In the genomic region with DNA sequence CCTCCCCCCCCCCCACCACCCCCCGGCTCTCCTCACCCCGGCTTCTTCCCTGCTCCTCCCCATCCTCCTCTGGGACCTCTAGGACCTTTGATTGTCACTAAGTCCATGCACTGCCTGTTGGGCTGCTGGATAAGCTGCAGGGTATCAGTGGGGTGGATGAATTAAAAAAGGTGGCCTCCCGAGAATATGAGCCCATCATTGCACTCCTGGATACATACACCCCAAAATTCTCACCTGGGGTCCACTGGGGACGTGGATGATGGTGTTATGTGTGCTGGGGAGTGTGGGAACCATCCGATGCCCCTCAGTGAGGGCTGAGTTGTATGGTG, we compare ENCODE assay signal across 16 cellular contexts.
A peak's percentile ranks its signal among the peaks of the same experiment; 100 is the strongest.
DNase-seq lines count a peak whose midpoint lies in the region; ATAC-seq and TF ChIP-seq lines count a peak whose summit lies in the region.
"Had no signal": no experiment of that assay in that cellular context is flagged by ENCODE, and none has a peak within 500 bp of the region (broad histone marks: within the 10 kb centered on the region; RNA-seq: fewer than 3 reads in every experiment).

No MANE protein-coding gene starts in this region.

- peak overlapping the region; percentile 81 to 85 for H3K4me3 Mint-ChIP-seq in activated T-cell treated with anti-CD3 and anti-CD28 coated beads, Interleukin-2, amount 50 U/mL, for 72 hours
- H3K4me3 Mint-ChIP-seq in activated naive CD8-positive, alpha-beta T cell treated with anti-CD3 and anti-CD28 coated beads, Interleukin-2, amount 50 U/mL, for 24 hours, result peak overlapping the region; percentile 10

- H3K9me3 ChIP-seq in spleen, result no peaks in the 10 kb centered on the region
- H3K9me3 ChIP-seq: stomach had no signal

- intact Hi-C loops in spleen (cut with DNase I; ENCODE audit: low total_unique reads), result loop anchor here (2.0 kb wide), 1 partner anchor 167 kb away; no protein-coding TSS in a partner anchor

- no peaks in the 10 kb centered on the region for H3K9me3 Mint-ChIP-seq in activated T-cell treated with anti-CD3 and anti-CD28 coated beads, Interleukin-2, amount 50 U/mL, for 72 hours
- no peaks in the 10 kb centered on the region for H3K9me3 Mint-ChIP-seq in activated naive CD8-positive, alpha-beta T cell treated with anti-CD3 and anti-CD28 coated beads, Interleukin-2, amount 50 U/mL, for 24 hours

- H3K27me3 ChIP-seq in spleen (replicated peaks in 1 of 7), result peaks cover 0 to 17% (median 0%) of the 10 kb centered on the region in 7 donors

- peaks cover 39 to 99% (median 76%) of the 10 kb centered on the region in 6 donors for H3K4me1 ChIP-seq in spleen

- 41 to 58% (median 46%) methylated on average over 4 to 5 of the region's 5 CpGs for WGBS in spleen, 5 donors

- no peak for DNase-seq in activated T-cell treated with anti-CD3 and anti-CD28 coated beads, Interleukin-2, amount 50 U/mL, for 72 hours
- DNase-seq in activated T-cell treated with anti-CD3 and anti-CD28 coated beads for 4 hours, result no peak
- DNase-seq in HPDE6-E6E7 (ENCODE audit: extremely low spot score), result peak; percentile 32
- no peak for DNase-seq in activated naive CD8-positive, alpha-beta T cell treated with anti-CD3 and anti-CD28 coated beads, Interleukin-2, amount 50 U/mL, for 24 hours
- DNase-seq in spleen, result no peak
- DNase-seq in mucosa of gallbladder (ENCODE audit: low spot score), result no peak
- DNase-seq in NCI-H446 (lab: John Stamatoyannopoulos, UW), result no peak
- DNase-seq: activated effector memory CD4-positive, alpha-beta T cell treated with Interleukin-2 at 50 U/mL for 16 hours; COR-L47; NCI-H2029; NCI-H524 treated with DMSO at 0.1 percent for 48 hours; PC-9; stomach had no signal

- peaks cover 8% of the 10 kb centered on the region for H3K27me3 Mint-ChIP-seq in activated T-cell treated with anti-CD3 and anti-CD28 coated beads, Interleukin-2, amount 50 U/mL, for 72 hours (ENCODE audit: low read depth)
- H3K27me3 Mint-ChIP-seq in activated naive CD8-positive, alpha-beta T cell treated with anti-CD3 and anti-CD28 coated beads, Interleukin-2, amount 50 U/mL, for 24 hours, result peaks cover 2% of the 10 kb centered on the region

- no peak overlapping the region for H3K4me3 ChIP-seq in spleen
- H3K4me3 ChIP-seq: PC-9 had no signal

- TF ChIP-seq CTCF in spleen (IDR thresholded peaks at IDR 0.05 in 8 of 11, conservative IDR thresholded peaks at IDR 0.05 in 3 of 11), result peak in 6 of 11 experiments; percentile 11 to 50 (median 42)

- no peak for ATAC-seq in activated T-cell treated with anti-CD3 and anti-CD28 coated beads, Interleukin-2, amount 50 U/mL, for 72 hours (replicated peaks in 1 of 2)
- no peak for ATAC-seq in activated naive CD8-positive, alpha-beta T cell treated with anti-CD3 and anti-CD28 coated beads, Interleukin-2, amount 50 U/mL, for 24 hours
- ATAC-seq in GM18505 (IDR thresholded peaks at IDR 0.05; ENCODE audit: unreplicated experiment), result no peak

- H3K36me3 Mint-ChIP-seq in activated T-cell treated with anti-CD3 and anti-CD28 coated beads, Interleukin-2, amount 50 U/mL, for 72 hours (ENCODE audit: insufficient read depth in 2 of 2), result no peaks in the 10 kb centered on the region
- no peaks in the 10 kb centered on the region for H3K36me3 Mint-ChIP-seq in activated naive CD8-positive, alpha-beta T cell treated with anti-CD3 and anti-CD28 coated beads, Interleukin-2, amount 50 U/mL, for 24 hours (ENCODE audit: low read depth)

- peak overlapping the region in 2 of 8 donors; percentile 36 to 67 for H3K27ac ChIP-seq in spleen
- H3K27ac ChIP-seq: epithelial cell of prostate, PC-9, stomach had no signal

- TF ChIP-seq POLR2A in spleen (IDR thresholded peaks at IDR 0.05) (no peak), GM18505 (IDR thresholded peaks at IDR 0.05; ENCODE audit: borderline replicate concordance, extremely low read depth, insufficient read depth, insufficient read length) (no peak)

- no peaks in the 10 kb centered on the region for H3K36me3 ChIP-seq in spleen
- H3K36me3 ChIP-seq: stomach had no signal

- H3K4me1 Mint-ChIP-seq in activated T-cell treated with anti-CD3 and anti-CD28 coated beads, Interleukin-2, amount 50 U/mL, for 72 hours (ENCODE audit: low read depth), result peaks cover 74% of the 10 kb centered on the region
- peaks cover 86% of the 10 kb centered on the region for H3K4me1 Mint-ChIP-seq in activated naive CD8-positive, alpha-beta T cell treated with anti-CD3 and anti-CD28 coated beads, Interleukin-2, amount 50 U/mL, for 24 hours

- H3K27ac Mint-ChIP-seq in activated T-cell treated with anti-CD3 and anti-CD28 coated beads, Interleukin-2, amount 50 U/mL, for 72 hours, result no peak overlapping the region
- H3K27ac Mint-ChIP-seq in activated naive CD8-positive, alpha-beta T cell treated with anti-CD3 and anti-CD28 coated beads, Interleukin-2, amount 50 U/mL, for 24 hours, result peak overlapping the region; percentile 93
- H3K27ac Mint-ChIP-seq: progenitor cell of endocrine pancreas had no signal
